17 cellular contexts compared by ENCODE assay signal in genomic region chr17:49597928-49598655, GRCh38. TPM values are rescaled to one million over a fixed set of nuclear protein-coding genes. Genes with fewer than 3 reads are reported as not detected.
A peak's percentile ranks its signal among the peaks of the same experiment; 100 is the strongest.
DNase-seq lines count a peak whose midpoint lies in the region; ATAC-seq and TF ChIP-seq lines count a peak whose summit lies in the region.
"Had no signal": no experiment of that assay in that cellular context is flagged by ENCODE, and none has a peak within 500 bp of the region (broad histone marks: within the 10 kb centered on the region; RNA-seq: fewer than 3 reads in every experiment).

No MANE protein-coding gene starts in this region.

- peaks cover 0 to 17% of the 10 kb centered on the region in 2 experiments; a peak in 1 of 4 replicates for H3K79me1 ChIP-seq in IMR-90 (ENCODE audit: low read depth in 1 of 2, low read length in 2 of 2)

- TF ChIP-seq RAD21 in IMR-90 (IDR thresholded peaks at IDR 0.05; ENCODE audit: low read length): no peak

- no peak overlapping the region for H2BK20ac ChIP-seq in IMR-90 (ENCODE audit: low read depth, low read length)

- ATAC-seq in IMR-90 (ENCODE audit: low read depth) (no peak; the same call in 1 of the 2 replicates), gastrocnemius medialis (no peak)
- ATAC-seq: GM23338 had no signal

- H3K9ac ChIP-seq in IMR-90 (ENCODE audit: low read depth, low read length): no peak overlapping the region

- dilution Hi-C loops in IMR-90 (cut with HindIII; ENCODE audit: low sequenced_read_pairs, unreplicated experiment): no loop called here

- H3K4me2 ChIP-seq in IMR-90 (ENCODE audit: low read depth, low read length): peak overlapping the region; percentile 65
- H3K4me2 ChIP-seq: GM23338 had no signal

- H3K4me1 ChIP-seq in IMR-90 (ENCODE audit: control insufficient read depth, insufficient read depth, low read length) (peaks cover 6% of the 10 kb centered on the region), gastrocnemius medialis (peaks cover 0 to 17% of the 10 kb centered on the region in 2 donors)

- H3K36me3 Mint-ChIP-seq in brain: peaks cover 56% of the 10 kb centered on the region

- in situ Hi-C loops in IMR-90 (cut with MboI; ENCODE audit: low sequenced_read_pairs): no loop called here
- in situ Hi-C loops in gastrocnemius medialis (cut with MboI; ENCODE audit: low sequenced_read_pairs in 4 of 4): no loop called here

- no peak overlapping the region for H3K18ac ChIP-seq in IMR-90 (ENCODE audit: low read depth, low read length)

- H3K27me3 ChIP-seq in IMR-90 (ENCODE audit: control insufficient read depth, insufficient read depth, low read length) (no peaks in the 10 kb centered on the region), gastrocnemius medialis (no peaks in the 10 kb centered on the region)

- no peaks in the 10 kb centered on the region for H3K9me3 ChIP-seq in IMR-90 (ENCODE audit: control insufficient read depth, insufficient read depth, low read length)
- H3K9me3 ChIP-seq in gastrocnemius medialis: no peaks in the 10 kb centered on the region

- H3K27me3 Mint-ChIP-seq in brain: no peaks in the 10 kb centered on the region
- H3K27me3 Mint-ChIP-seq: activated CD4-positive, alpha-beta T cell treated with anti-CD3 and anti-CD28 coated beads, Interleukin-2, amount 10 ng/mL, durations not matched to agents 24 days and 14 days had no signal

- peaks cover 6% of the 10 kb centered on the region for H3K4me1 Mint-ChIP-seq in brain
- H3K4me1 Mint-ChIP-seq: GM23338 had no signal

- no CpG with 5 or more reads among the region's 8 CpGs for whole genome bisulfite sequencing in IMR-90 (ENCODE audit: extremely low coverage in 2 of 2, insufficient read length in 1 of 2), 2 experiments

- H3K14ac ChIP-seq in IMR-90 (replicated peaks; ENCODE audit: low read depth, low read length): peak overlapping the region; percentile 72; the same call in 1 of the 2 replicates

- no peak overlapping the region for H2AK9ac ChIP-seq in IMR-90 (replicated peaks; ENCODE audit: low read depth, low read length, poor library complexity)

- H3K9me3 Mint-ChIP-seq in brain: no peaks in the 10 kb centered on the region
- H3K9me3 Mint-ChIP-seq: activated CD4-positive, alpha-beta T cell treated with anti-CD3 and anti-CD28 coated beads, Interleukin-2, amount 10 ng/mL, durations not matched to agents 24 days and 14 days; GM23338 had no signal

- POLR2A ChIA-PET in IMR-90 (lab: Charles Lee; ENCODE audit: unreplicated experiment): interaction anchor here (0.5 kb wide), 1 partner anchor 48 kb away, joined by 4 read pairs; no protein-coding TSS in a partner anchor

- no peak overlapping the region for H2AFZ ChIP-seq in IMR-90 (replicated peaks; ENCODE audit: low read length, poor library complexity)
- H2AFZ ChIP-seq: GM23338 had no signal

- TF ChIP-seq POLR2A in IMR-90 (IDR thresholded peaks at IDR 0.05; ENCODE audit: low read depth, low read length) (no peak), gastrocnemius medialis (IDR thresholded peaks at IDR 0.05) (no peak)

- peak overlapping the region; percentile 57; the same call in 1 of the 2 replicates for H4K5ac ChIP-seq in IMR-90 (ENCODE audit: low read depth, low read length)

- peak overlapping the region; percentile 68; the same call in 1 of the 2 replicates for H3K4ac ChIP-seq in IMR-90 (ENCODE audit: low read depth, low read length)

- intact Hi-C loops in IMR-90 (cut with micrococcal nuclease) (no loop called here), gastrocnemius medialis (cut with DNase I; ENCODE audit: low total_unique reads) (no loop called here)

- H2AK5ac ChIP-seq in IMR-90 (ENCODE audit: low read depth, low read length): peak overlapping the region; percentile 27; the same call in 1 of the 2 replicates

- CTCF ChIA-PET in IMR-90 (lab: Yijun Ruan, JAX): interaction anchor here (0.6 to 1.1 kb wide), 2 partner anchors 10 to 64 kb away, joined by 4 to 5 read pairs; no protein-coding TSS in a partner anchor

- peak overlapping the region in 1 of 2 experiments; percentile 66; a peak in 2 of 4 replicates for H4K8ac ChIP-seq in IMR-90 (ENCODE audit: low read depth in 2 of 2, low read length in 2 of 2)

- H4K91ac ChIP-seq in IMR-90 (ENCODE audit: insufficient read depth, low read depth, low read length): no peak overlapping the region

- H2BK15ac ChIP-seq in IMR-90 (ENCODE audit: low read depth, low read length): no peak overlapping the region

- H3K56ac ChIP-seq in IMR-90 (ENCODE audit: extremely low read depth, insufficient read depth, low read length): no peak overlapping the region

- H3K27ac Mint-ChIP-seq in brain: peak overlapping the region in 3 of 5 experiments; percentile 48 to 57 (median 52)
- H3K27ac Mint-ChIP-seq: activated CD4-positive, alpha-beta T cell treated with anti-CD3 and anti-CD28 coated beads, Interleukin-2, amount 10 ng/mL, durations not matched to agents 24 days and 14 days; GM23338 had no signal

- H2BK5ac ChIP-seq in IMR-90 (ENCODE audit: low read depth, low read length, poor library complexity, severe bottlenecking): no peak overlapping the region

- TF ChIP-seq CTCF in IMR-90 (conservative IDR thresholded peaks at IDR 0.05; ENCODE audit: low read depth, low read length) (no peak), brain (conservative IDR thresholded peaks at IDR 0.05) (no peak), fibroblast of the aortic adventitia (IDR thresholded peaks at IDR 0.05; ENCODE audit: insufficient read depth, low read length) (no peak), gastrocnemius medialis (IDR thresholded peaks at IDR 0.05 in 4 of 5, conservative IDR thresholded peaks at IDR 0.05 in 1 of 5) (no peak)

- H4K20me1 ChIP-seq in IMR-90 (ENCODE audit: insufficient read depth, low read length): no peaks in the 10 kb centered on the region

- H3K23ac ChIP-seq in IMR-90 (ENCODE audit: low read depth, low read length): peak overlapping the region; percentile 63; the same call in 1 of the 2 replicates

- DNase-seq in IMR-90 (peak; percentile 41), fibroblast of the aortic adventitia (ENCODE audit: low read depth) (peak; percentile 64), gastrocnemius medialis (no peak), kidney glomerular epithelial cell (lab: John Stamatoyannopoulos, UW) (no peak), NCI-H2081 treated with DMSO at 0.1 percent for 48 hours (lab: John Stamatoyannopoulos, UW) (no peak), AG20443 (ENCODE audit: low spot score) (no peak), NCI-H2171 treated with DMSO at 0.1 percent for 48 hours (lab: John Stamatoyannopoulos, UW) (no peak)
- DNase-seq: activated CD4-positive, alpha-beta T cell treated with anti-CD3 and anti-CD28 coated beads, Interleukin-2, amount 10 ng/mL, durations not matched to agents 24 days and 14 days; activated effector memory CD4-positive, alpha-beta T cell treated with Interleukin-2 at 50 U/mL for 16 hours; amygdala; Kasumi-1; NCI-H1105 treated with DMSO at 0.1 percent for 48 hours; NCI-H748 treated with DMSO at 0.1 percent for 48 hours; stimulated activated naive CD4-positive, alpha-beta T cell had no signal

- no peak overlapping the region for H3K4me3 Mint-ChIP-seq in brain
- H3K4me3 Mint-ChIP-seq: activated CD4-positive, alpha-beta T cell treated with anti-CD3 and anti-CD28 coated beads, Interleukin-2, amount 10 ng/mL, durations not matched to agents 24 days and 14 days; GM23338 had no signal

- no peak overlapping the region for H2BK120ac ChIP-seq in IMR-90 (ENCODE audit: low read depth, low read length)

- peaks cover 2% of the 10 kb centered on the region; the same call in 1 of the 2 replicates for H3K9me1 ChIP-seq in IMR-90 (ENCODE audit: insufficient read depth, low read length)

- H3K4me3 ChIP-seq in IMR-90 (ENCODE audit: insufficient read depth, low read depth, low read length) (no peak overlapping the region), fibroblast of the aortic adventitia (ENCODE audit: low read depth, low read length) (no peak overlapping the region), gastrocnemius medialis (no peak overlapping the region)
- H3K4me3 ChIP-seq: GM23338 had no signal

- H3K27ac ChIP-seq in IMR-90 (ENCODE audit: insufficient read depth, low read length) (no peak overlapping the region), gastrocnemius medialis (peak overlapping the region in 3 of 4 donors; percentile 2 to 63 (median 18))

- BruUV-seq in IMR-90 (replicated peaks; lab: Mats Ljungman, UMichigan): no TSS peak

- H3K36me3 ChIP-seq in IMR-90 (ENCODE audit: control insufficient read depth, insufficient read depth, low read length) (peaks cover 28% of the 10 kb centered on the region), gastrocnemius medialis (peaks cover 0 to 66% of the 10 kb centered on the region in 2 donors)

TF ChIP-seq in IMR-90, 13 proteins besides CTCF, POLR2A, EP300 and RAD21:
- TF ChIP-seq NFE2L2 (IDR thresholded peaks at IDR 0.05; ENCODE audit: low read depth, low read length) (no peak), CEBPB (IDR thresholded peaks at IDR 0.05; ENCODE audit: low read depth, low read length) (peak; percentile 73), FOS (IDR thresholded peaks at IDR 0.05; ENCODE audit: low read depth, low read length) (no peak)

RNA-seq across cellular contexts. Expression of gene NXPH3, which starts 22.4 kb away (rescaled TPM):
- total RNA-seq in IMR-90 (2012; rRNA removed) (0.18 and 0.28 TPM in 2 replicates), fibroblast of the aortic adventitia (ENCODE audit: low replicate concordance) (1.4 and 1.9 TPM in 2 replicates), gastrocnemius medialis (1 to 10 TPM; 1.3 to 3.0 (median 1.7) TPM)
- polyA plus RNA-seq in IMR-90 (2012; rRNA removed) (0.20 and 0.31 TPM in 2 replicates), brain (ENCODE audit: insufficient read depth, low read depth, low replicate concordance) (5.1 TPM)
- 0.22 and 0.25 TPM in 2 replicates for polyA plus RNA-seq in IMR-90 (2012; cell fraction: cytosol; rRNA removed)
- 0.03 and 0.14 TPM in 2 replicates for polyA plus RNA-seq in IMR-90 (2012; cell fraction: nucleus; rRNA removed; ENCODE audit: low replicate concordance)
- total RNA-seq: activated CD4-positive, alpha-beta T cell treated with anti-CD3 and anti-CD28 coated beads, Interleukin-2, amount 10 ng/mL, durations not matched to agents 24 days and 14 days; myocyte had no signal

Comparison
In these comparisons a context has a peak if more than half of its experiments do, and no peak if none do; other contexts are left out.
1. DNase-seq: peak in IMR-90 (single experiment) and fibroblast of the aortic adventitia (single experiment); none in gastrocnemius medialis (0 of 2), kidney glomerular epithelial cell (single experiment), NCI-H2081 treated with DMSO at 0.1 percent for 48 hours (single experiment), AG20443 (single experiment) and NCI-H2171 treated with DMSO at 0.1 percent for 48 hours (single experiment).